ENCODE assay signal across 10 cellular contexts in the genomic region with DNA sequence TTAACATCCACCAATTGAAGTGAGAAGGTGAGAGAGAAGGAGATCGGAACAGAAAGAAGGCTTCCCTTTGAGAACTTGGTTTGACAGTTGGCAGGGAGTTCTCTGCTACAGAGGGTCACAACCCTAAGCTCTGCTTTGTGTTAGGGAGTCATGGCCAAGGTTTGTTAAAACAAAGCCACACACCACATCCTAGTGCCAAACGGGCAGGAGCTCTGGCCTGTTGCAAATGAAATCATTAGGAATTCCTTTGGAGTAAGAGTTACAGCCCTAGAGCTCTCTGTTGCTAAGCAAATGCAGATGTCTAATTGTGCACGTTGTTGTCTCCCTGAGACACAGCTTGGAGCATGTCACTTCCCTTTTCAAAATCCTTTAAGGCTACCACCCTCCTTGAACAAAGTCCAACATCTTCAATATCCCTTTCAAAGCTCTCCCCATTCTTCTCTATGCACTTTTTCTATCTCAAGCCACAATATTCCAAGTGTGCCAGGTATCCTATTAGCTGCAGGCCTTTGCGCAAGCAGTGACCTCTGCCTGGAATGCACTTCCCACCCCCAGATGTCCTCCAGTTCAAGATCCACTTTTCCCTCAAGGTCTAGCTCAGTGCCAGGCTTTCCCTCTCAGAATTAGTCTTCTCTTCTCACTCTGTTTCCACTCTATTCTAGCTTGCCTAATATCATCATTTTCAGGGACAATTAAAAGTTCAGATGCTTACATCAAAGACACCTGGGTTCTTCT.
DNase-seq lines count a peak whose midpoint lies in the region; ATAC-seq and TF ChIP-seq lines count a peak whose summit lies in the region.
"Had no signal": no experiment of that assay in that cellular context is flagged by ENCODE, and none has a peak within 500 bp of the region (broad histone marks: within the 10 kb centered on the region; RNA-seq: fewer than 3 reads in every experiment).

No MANE protein-coding gene starts in this region.

- ATAC-seq in left lobe of liver (peak; percentile 73), GM18909 (IDR thresholded peaks at IDR 0.05; ENCODE audit: poor library complexity, unreplicated experiment) (no peak), HG03280 (IDR thresholded peaks at IDR 0.05; ENCODE audit: unreplicated experiment) (no peak)

- no peaks in the 10 kb centered on the region for H4K20me1 ChIP-seq in smooth muscle cell (ENCODE audit: low read depth)

- no peak for TF ChIP-seq CTCF in smooth muscle cell (IDR thresholded peaks at IDR 0.05; ENCODE audit: borderline replicate concordance, insufficient read depth, poor library complexity, severe bottlenecking)

- H3K9ac ChIP-seq in smooth muscle cell (ENCODE audit: low read depth), result no peak overlapping the region

- no peaks in the 10 kb centered on the region for H3K36me3 ChIP-seq in smooth muscle cell (ENCODE audit: low read depth)

- DNase-seq in H4 (ENCODE audit: low spot score) (peak; percentile 20), astrocyte of the hippocampus (ENCODE audit: low read depth, low spot score) (peak; percentile 55), left lobe of liver (ENCODE audit: low spot score) (no peak), smooth muscle cell (lab: John Stamatoyannopoulos, UW; ENCODE audit: unreplicated experiment) (no peak), activated gamma-delta T cell treated with Interleukin-2 at 50 U/mL for 16 hours (no peak)
- no peak for DNase-seq in stimulated activated CD4-positive, alpha-beta T cell treated with anti-CD3 and anti-CD28 coated beads, Interleukin-2, amount 100 ng/mL, for 24 hours
- DNase-seq: effector memory CD4-positive, alpha-beta T cell; NCI-H446 treated with DMSO at 0.1 percent for 48 hours had no signal

- H3K27me3 ChIP-seq in smooth muscle cell (ENCODE audit: low read depth), result no peaks in the 10 kb centered on the region

- 61% methylated on average over 4 of the region's 4 CpGs for WGBS in smooth muscle cell (ENCODE audit: low lambda C conversion rate)

- no peaks in the 10 kb centered on the region for H3K79me2 ChIP-seq in smooth muscle cell (ENCODE audit: low read depth)

- no peaks in the 10 kb centered on the region for H3K9me3 ChIP-seq in smooth muscle cell (replicated peaks; ENCODE audit: low read depth)

- H3K27ac ChIP-seq in smooth muscle cell (ENCODE audit: low read depth), result no peak overlapping the region

- no peaks in the 10 kb centered on the region for H3K4me1 ChIP-seq in smooth muscle cell (ENCODE audit: low read depth)

- peak overlapping the region; percentile 10 for H2AFZ ChIP-seq in smooth muscle cell (ENCODE audit: low read depth)

- H3K4me2 ChIP-seq in smooth muscle cell, result no peak overlapping the region

- H3K4me3 ChIP-seq in smooth muscle cell, result no peak overlapping the region

- no peaks in the 10 kb centered on the region for H3F3A ChIP-seq in smooth muscle cell (ENCODE audit: low read depth)

Comparison
In these comparisons a context has a peak if more than half of its experiments do, and no peak if none do; other contexts are left out.
1. DNase-seq: peak in H4 (single experiment) and astrocyte of the hippocampus (single experiment); none in left lobe of liver (single experiment), smooth muscle cell (single experiment), stimulated activated CD4-positive, alpha-beta T cell treated with anti-CD3 and anti-CD28 coated beads, Interleukin-2, amount 100 ng/mL, for 24 hours (0 of 2) and activated gamma-delta T cell treated with Interleukin-2 at 50 U/mL for 16 hours (single experiment).